Comparison of ENCODE assay signal across 37 cellular contexts in genomic region chr12:94666158-94666557, GRCh38. TPM values are rescaled to one million over a fixed set of nuclear protein-coding genes. Genes with fewer than 3 reads are reported as not detected.
"Had no signal": no experiment of that assay in that cellular context is flagged by ENCODE, and none has a peak within 500 bp of the region (broad histone marks: within the 10 kb centered on the region; RNA-seq: fewer than 3 reads in every experiment).

No MANE protein-coding gene starts in this region.

- H3K4me3 ChIP-seq: adrenal gland, body of pancreas, breast epithelium, cardiac muscle cell had no signal

- H3K27me3 Mint-ChIP-seq: activated naive CD4-positive, alpha-beta T cell treated with anti-CD3 and anti-CD28 coated beads, Interleukin-2, amount 50 U/mL, for 24 hours; activated naive CD8-positive, alpha-beta T cell; activated naive CD8-positive, alpha-beta T cell treated with anti-CD3 and anti-CD28 coated beads for 36 hours; activated naive CD8-positive, alpha-beta T cell treated with anti-CD3 and anti-CD28 coated beads, Interleukin-2, amount 50 U/mL, for 24 hours; activated T-helper 17 cell treated with anti-CD3 and anti-CD28 coated beads, Interleukin-2, amount 50 U/mL, for 72 hours; central memory CD8-positive, alpha-beta T cell had no signal

- H3K4me1 Mint-ChIP-seq: activated naive CD4-positive, alpha-beta T cell treated with anti-CD3 and anti-CD28 coated beads, Interleukin-2, amount 10 ng/mL, durations not matched to agents 7 days and 5 days; activated naive CD4-positive, alpha-beta T cell treated with anti-CD3 and anti-CD28 coated beads, Interleukin-2, amount 50 U/mL, for 24 hours; activated naive CD8-positive, alpha-beta T cell treated with anti-CD3 and anti-CD28 coated beads for 36 hours; activated naive CD8-positive, alpha-beta T cell treated with anti-CD3 and anti-CD28 coated beads, Interleukin-2, amount 10 ng/mL, durations not matched to agents 7 days and 5 days; activated naive CD8-positive, alpha-beta T cell treated with anti-CD3 and anti-CD28 coated beads, Interleukin-2, amount 50 U/mL, for 24 hours; activated T-helper 17 cell treated with anti-CD3 and anti-CD28 coated beads, Interleukin-2, amount 50 U/mL, for 72 hours had no signal

- H3K36me3 Mint-ChIP-seq: activated naive CD4-positive, alpha-beta T cell treated with anti-CD3 and anti-CD28 coated beads, Interleukin-2, amount 10 ng/mL, durations not matched to agents 7 days and 5 days; activated naive CD4-positive, alpha-beta T cell treated with anti-CD3 and anti-CD28 coated beads, Interleukin-2, amount 50 U/mL, for 24 hours; activated naive CD4-positive, alpha-beta T cell treated with anti-CD3 and anti-CD28 coated beads, Interleukin-2, amount 50 U/mL, for 72 hours; activated naive CD8-positive, alpha-beta T cell; activated naive CD8-positive, alpha-beta T cell treated with anti-CD3 and anti-CD28 coated beads for 36 hours; activated naive CD8-positive, alpha-beta T cell treated with anti-CD3 and anti-CD28 coated beads, Interleukin-2, amount 10 ng/mL, durations not matched to agents 7 days and 5 days; brain had no signal

- H3K4me3 Mint-ChIP-seq: activated naive CD4-positive, alpha-beta T cell treated with anti-CD3 and anti-CD28 coated beads for 36 hours; activated naive CD4-positive, alpha-beta T cell treated with anti-CD3 and anti-CD28 coated beads, Interleukin-2, amount 10 ng/mL, durations not matched to agents 7 days and 5 days; activated naive CD4-positive, alpha-beta T cell treated with anti-CD3 and anti-CD28 coated beads, Interleukin-2, amount 50 U/mL, for 24 hours; activated naive CD8-positive, alpha-beta T cell; activated naive CD8-positive, alpha-beta T cell treated with anti-CD3 and anti-CD28 coated beads for 36 hours; activated naive CD8-positive, alpha-beta T cell treated with anti-CD3 and anti-CD28 coated beads, Interleukin-2, amount 10 ng/mL, durations not matched to agents 7 days and 5 days; activated naive CD8-positive, alpha-beta T cell treated with anti-CD3 and anti-CD28 coated beads, Interleukin-2, amount 50 U/mL, for 24 hours; activated T-cell treated with anti-CD3 and anti-CD28 coated beads, Interleukin-2, amount 50 U/mL, for 24 hours; activated T-cell treated with anti-CD3 and anti-CD28 coated beads, Interleukin-2, amount 50 U/mL, for 4 hours; activated T-cell treated with anti-CD3 and anti-CD28 coated beads, Interleukin-2, amount 50 U/mL, for 72 hours; activated T-helper 1 cell treated with anti-CD3 and anti-CD28 coated beads, Interleukin-12 subunit alpha, Interleukin-12 subunit beta, Interleukin-2, Interleukin-4 antibody, amounts not matched to agents 30 ng/mL and 10 ng/mL and 1 ng/mL, durations not matched to agents 14 hours and 24 hours and 36 hours; activated T-helper 17 cell treated with anti-CD3 and anti-CD28 coated beads, Interleukin-2, amount 50 U/mL, for 72 hours; brain; central memory CD8-positive, alpha-beta T cell had no signal

- H3K9me3 Mint-ChIP-seq: activated naive CD4-positive, alpha-beta T cell treated with anti-CD3 and anti-CD28 coated beads for 36 hours; activated naive CD4-positive, alpha-beta T cell treated with anti-CD3 and anti-CD28 coated beads, Interleukin-2, amount 10 ng/mL, durations not matched to agents 7 days and 5 days; activated naive CD4-positive, alpha-beta T cell treated with anti-CD3 and anti-CD28 coated beads, Interleukin-2, amount 50 U/mL, for 24 hours; activated naive CD4-positive, alpha-beta T cell treated with anti-CD3 and anti-CD28 coated beads, Interleukin-2, amount 50 U/mL, for 72 hours; activated naive CD8-positive, alpha-beta T cell treated with anti-CD3 and anti-CD28 coated beads for 36 hours; activated naive CD8-positive, alpha-beta T cell treated with anti-CD3 and anti-CD28 coated beads, Interleukin-2, amount 10 ng/mL, durations not matched to agents 7 days and 5 days; activated naive CD8-positive, alpha-beta T cell treated with anti-CD3 and anti-CD28 coated beads, Interleukin-2, amount 50 U/mL, for 24 hours; activated T-cell treated with anti-CD3 and anti-CD28 coated beads, Interleukin-2, amount 50 U/mL, for 24 hours; activated T-cell treated with anti-CD3 and anti-CD28 coated beads, Interleukin-2, amount 50 U/mL, for 4 hours; activated T-cell treated with anti-CD3 and anti-CD28 coated beads, Interleukin-2, amount 50 U/mL, for 72 hours; activated T-helper 1 cell treated with anti-CD3 and anti-CD28 coated beads, Interleukin-12 subunit alpha, Interleukin-12 subunit beta, Interleukin-2, Interleukin-4 antibody, amounts not matched to agents 30 ng/mL and 10 ng/mL and 1 ng/mL, durations not matched to agents 14 hours and 24 hours and 36 hours; activated T-helper 17 cell treated with anti-CD3 and anti-CD28 coated beads, Interleukin-2, amount 50 U/mL, for 72 hours; activated T-helper 2 cell treated with anti-CD3 and anti-CD28 coated beads, Interferon-gamma antibody, Interleukin-2, Interleukin-4, amounts not matched to agents 10 μg/mL and 5 μg/mL and 100 μg/mL, durations not matched to agents 14 hours and 24 hours and 36 hours; brain; central memory CD8-positive, alpha-beta T cell had no signal

- DNase-seq: activated effector memory CD4-positive, alpha-beta T cell treated with anti-CD3 and anti-CD28 coated beads, Interleukin-2, amount 50 U/mL, for 16 hours; activated effector memory CD4-positive, alpha-beta T cell treated with Interleukin-2 at 50 U/mL for 16 hours; activated gamma-delta T cell; activated gamma-delta T cell treated with Interleukin-2 at 50 U/mL for 16 hours; activated naive CD4-positive, alpha-beta T cell; activated naive CD4-positive, alpha-beta T cell treated with anti-CD3 and anti-CD28 coated beads for 36 hours; activated naive CD4-positive, alpha-beta T cell treated with anti-CD3 and anti-CD28 coated beads, Interleukin-2, amount 10 ng/mL, durations not matched to agents 7 days and 5 days; activated naive CD4-positive, alpha-beta T cell treated with anti-CD3 and anti-CD28 coated beads, Interleukin-2, amount 50 U/mL, for 16 hours; activated naive CD4-positive, alpha-beta T cell treated with Interleukin-2 at 50 U/mL for 16 hours; activated naive CD8-positive, alpha-beta T cell treated with anti-CD3 and anti-CD28 coated beads for 36 hours; activated naive CD8-positive, alpha-beta T cell treated with anti-CD3 and anti-CD28 coated beads, Interleukin-2, amount 10 ng/mL, durations not matched to agents 7 days and 5 days; activated naive CD8-positive, alpha-beta T cell treated with anti-CD3 and anti-CD28 coated beads, Interleukin-2, amount 50 U/mL, for 24 hours; activated T-cell treated with anti-CD3 and anti-CD28 coated beads, Interleukin-2, amount 50 U/mL, for 1 hour; activated T-cell treated with anti-CD3 and anti-CD28 coated beads, Interleukin-2, amount 50 U/mL, for 24 hours; activated T-cell treated with anti-CD3 and anti-CD28 coated beads, Interleukin-2, amount 50 U/mL, for 4 hours; activated T-cell treated with anti-CD3 and anti-CD28 coated beads, Interleukin-2, amount 50 U/mL, for 48 hours; activated T-cell treated with anti-CD3 and anti-CD28 coated beads, Interleukin-2, amount 50 U/mL, for 72 hours; adrenal gland; amniotic stem cell; amygdala; anterior cingulate cortex; aorta; body of pancreas; brain microvascular endothelial cell; caudate nucleus; central memory CD4-positive, alpha-beta T cell; cerebellar nuclear complex had no signal

- H3K4me1 ChIP-seq: adrenal gland, body of pancreas, breast epithelium had no signal

- ATAC-seq: activated naive CD4-positive, alpha-beta T cell treated with anti-CD3 and anti-CD28 coated beads, Interleukin-2, amount 50 U/mL, for 72 hours; activated naive CD8-positive, alpha-beta T cell treated with anti-CD3 and anti-CD28 coated beads, Interleukin-2, amount 50 U/mL, for 24 hours; activated T-cell treated with anti-CD3 and anti-CD28 coated beads, Interleukin-2, amount 50 U/mL, for 4 hours; activated T-cell treated with anti-CD3 and anti-CD28 coated beads, Interleukin-2, amount 50 U/mL, for 72 hours; activated T-helper 17 cell treated with anti-CD3 and anti-CD28 coated beads, Interleukin-2, amount 50 U/mL, for 72 hours; body of pancreas had no signal

- H3K27ac ChIP-seq: adrenal gland, body of pancreas, brain microvascular endothelial cell, breast epithelium, cardiac muscle cell had no signal

- H3K27ac Mint-ChIP-seq: activated naive CD4-positive, alpha-beta T cell treated with anti-CD3 and anti-CD28 coated beads for 36 hours; activated naive CD4-positive, alpha-beta T cell treated with anti-CD3 and anti-CD28 coated beads, Interleukin-2, amount 10 ng/mL, durations not matched to agents 7 days and 5 days; activated naive CD4-positive, alpha-beta T cell treated with anti-CD3 and anti-CD28 coated beads, Interleukin-2, amount 50 U/mL, for 24 hours; activated naive CD4-positive, alpha-beta T cell treated with anti-CD3 and anti-CD28 coated beads, Interleukin-2, amount 50 U/mL, for 72 hours; activated naive CD8-positive, alpha-beta T cell; activated naive CD8-positive, alpha-beta T cell treated with anti-CD3 and anti-CD28 coated beads for 36 hours; activated naive CD8-positive, alpha-beta T cell treated with anti-CD3 and anti-CD28 coated beads, Interleukin-2, amount 10 ng/mL, durations not matched to agents 7 days and 5 days; activated naive CD8-positive, alpha-beta T cell treated with anti-CD3 and anti-CD28 coated beads, Interleukin-2, amount 50 U/mL, for 24 hours; activated T-cell treated with anti-CD3 and anti-CD28 coated beads, Interleukin-2, amount 50 U/mL, for 24 hours; activated T-cell treated with anti-CD3 and anti-CD28 coated beads, Interleukin-2, amount 50 U/mL, for 72 hours; activated T-helper 1 cell treated with anti-CD3 and anti-CD28 coated beads, Interleukin-12 subunit alpha, Interleukin-12 subunit beta, Interleukin-2, Interleukin-4 antibody, amounts not matched to agents 30 ng/mL and 10 ng/mL and 1 ng/mL, durations not matched to agents 14 hours and 24 hours and 36 hours; activated T-helper 17 cell treated with anti-CD3 and anti-CD28 coated beads, Interleukin-2, amount 50 U/mL, for 72 hours; activated T-helper 2 cell treated with anti-CD3 and anti-CD28 coated beads, Interferon-gamma antibody, Interleukin-2, Interleukin-4, amounts not matched to agents 10 μg/mL and 5 μg/mL and 100 μg/mL, durations not matched to agents 14 hours and 24 hours and 36 hours; brain had no signal

- H3K36me3 ChIP-seq: adrenal gland, brain microvascular endothelial cell, breast epithelium, cardiac muscle cell had no signal

- H3K27me3 ChIP-seq: adrenal gland, body of pancreas, brain microvascular endothelial cell, breast epithelium, cardiac muscle cell had no signal

- H3K9me3 ChIP-seq: adrenal gland, body of pancreas, breast epithelium had no signal

RNA-seq across cellular contexts. Expression of gene TMCC3, which starts 15.8 kb away (rescaled TPM):
- total RNA-seq: activated naive CD4-positive, alpha-beta T cell treated with anti-CD3 and anti-CD28 coated beads, Interleukin-2, amount 50 U/mL, for 72 hours had no signal
